8 cellular contexts compared by ENCODE assay signal in genomic region chr4:150579591-150580234, GRCh38. TPM values are rescaled to one million over a fixed set of nuclear protein-coding genes. Genes with fewer than 3 reads are reported as not detected.
DNase-seq lines count a peak whose midpoint lies in the region; ATAC-seq, FAIRE-seq and TF ChIP-seq lines count a peak whose summit lies in the region.
"Had no signal": no experiment of that assay in that cellular context is flagged by ENCODE, and none has a peak within 500 bp of the region (broad histone marks: within the 10 kb centered on the region; RNA-seq: fewer than 3 reads in every experiment).

No MANE protein-coding gene starts in this region.

- H3K9me3 ChIP-seq in upper lobe of right lung = no peaks in the 10 kb centered on the region

- peak overlapping the region; percentile 88 for H3K27ac Mint-ChIP-seq in mesothelial cell of epicardium

- no peaks in the 10 kb centered on the region for H3K4me1 ChIP-seq in upper lobe of right lung

- no peak for TF ChIP-seq CTCF in mesothelial cell of epicardium (IDR thresholded peaks at IDR 0.05; ENCODE audit: unreplicated experiment)
- no peak for TF ChIP-seq CTCF in upper lobe of right lung (IDR thresholded peaks at IDR 0.05)

- H3K36me3 ChIP-seq in upper lobe of right lung = no peaks in the 10 kb centered on the region

- peaks cover 68% of the 10 kb centered on the region for H3K27me3 Mint-ChIP-seq in mesothelial cell of epicardium (ENCODE audit: low read depth)

- H3K4me3 ChIP-seq in upper lobe of right lung = peak overlapping the region; percentile 30

- no peaks in the 10 kb centered on the region for H3K36me3 Mint-ChIP-seq in mesothelial cell of epicardium

- no peak overlapping the region for H3K27ac ChIP-seq in upper lobe of right lung

- H3K4me3 Mint-ChIP-seq in mesothelial cell of epicardium = peak overlapping the region; percentile 86

- peaks cover 47% of the 10 kb centered on the region for H3K4me1 Mint-ChIP-seq in mesothelial cell of epicardium

- intact Hi-C loops in upper lobe of right lung (cut with DNase I) = no loop called here

- DNase-seq in RCC 7860 (ENCODE audit: low spot score) (peak; percentile 6), fibroblast of gingiva (ENCODE audit: low read depth) (peak; percentile 51), mesothelial cell of epicardium (ENCODE audit: low spot score in 2 of 2, unreplicated experiment in 2 of 2) (peak in 1 of 2 experiments; percentile 59), upper lobe of right lung (no peak), NCI-H2081 treated with DMSO at 0.1 percent for 48 hours (lab: John Stamatoyannopoulos, UW) (no peak)
- DNase-seq in activated T-cell treated with anti-CD3 and anti-CD28 coated beads, Interleukin-2, amount 50 U/mL, for 48 hours = no peak
- DNase-seq: SHP77 had no signal

- FAIRE-seq in RCC 7860 (lab: Jason Lieb, UNC) = no peak

- no peaks in the 10 kb centered on the region for H3K27me3 ChIP-seq in upper lobe of right lung

- H3K9me3 Mint-ChIP-seq in mesothelial cell of epicardium = no peaks in the 10 kb centered on the region

- ATAC-seq in upper lobe of right lung (peak; percentile 53), GM19463 (IDR thresholded peaks at IDR 0.05; ENCODE audit: unreplicated experiment) (no peak)

RNA-seq across cellular contexts. Expression of gene MAB21L2, which starts 2.2 kb away (rescaled TPM):
- total RNA-seq in mesothelial cell of epicardium (14.2 to 16.0 TPM (median 14.4 TPM) in 3 replicates), upper lobe of right lung (not detected)

Comparison
In these comparisons a context has a peak if more than half of its experiments do, and no peak if none do; other contexts are left out.
1. DNase-seq: peak in RCC 7860 (single experiment) and fibroblast of gingiva (single experiment); none in upper lobe of right lung (single experiment), activated T-cell treated with anti-CD3 and anti-CD28 coated beads, Interleukin-2, amount 50 U/mL, for 48 hours (0 of 2) and NCI-H2081 treated with DMSO at 0.1 percent for 48 hours (single experiment).
2. RNA of gene MAB21L2, which starts 2.2 kb away (total RNA-seq): 14.2 to 16.0 TPM in mesothelial cell of epicardium; not detected in upper lobe of right lung (single experiment); every median in the first group is over 10 times any median in the second.